14 cellular contexts compared by ENCODE assay signal in genomic region chr13:74063533-74064100, GRCh38.
DNase-seq lines count a peak whose midpoint lies in the region; FAIRE-seq and TF ChIP-seq lines count a peak whose summit lies in the region.
"Had no signal": no experiment of that assay in that cellular context is flagged by ENCODE, and none has a peak within 500 bp of the region (broad histone marks: within the 10 kb centered on the region; RNA-seq: fewer than 3 reads in every experiment).

No MANE protein-coding gene starts in this region.

- no peak overlapping the region for H3K9ac ChIP-seq in kidney (ENCODE audit: low read length in 2 of 2)

- H3K4me3 ChIP-seq in kidney (ENCODE audit: low read length in 2 of 2) (peak overlapping the region in 1 of 2 donors; percentile 43), stomach (no peak overlapping the region)
- H3K4me3 ChIP-seq: testis had no signal

- H3K36me3 ChIP-seq in kidney (ENCODE audit: control insufficient read depth in 1 of 2, insufficient read depth in 2 of 2, low read length in 2 of 2) (no peaks in the 10 kb centered on the region), stomach (no peaks in the 10 kb centered on the region)
- H3K36me3 ChIP-seq: neutrophil had no signal

- no peak for DNase-seq in activated naive CD4-positive, alpha-beta T cell treated with anti-CD3 and anti-CD28 coated beads, Interleukin-2, amount 50 U/mL, for 16 hours
- no peak for DNase-seq in activated T-helper 1 cell treated with anti-CD3 and anti-CD28 coated beads, Interleukin-12 subunit alpha, Interleukin-12 subunit beta, Interleukin-2, Interleukin-4 antibody, amounts not matched to agents 30 ng/mL and 10 ng/mL and 1 ng/mL, durations not matched to agents 14 hours and 24 hours and 36 hours (ENCODE audit: low spot score)
- no peak for DNase-seq in kidney
- DNase-seq in stomach = no peak
- DNase-seq in hepatic stellate cell (ENCODE audit: low spot score) = no peak
- no peak for DNase-seq in glomerular visceral epithelial cell (ENCODE audit: extremely low spot score)
- DNase-seq in stimulated activated CD4-positive, alpha-beta T cell treated with anti-CD3 and anti-CD28 coated beads, Interleukin-15, amount 100 ng/mL, for 24 hours = no peak
- DNase-seq: erythroblast, GF-D8, NCI-H1092 had no signal

- H3K27ac Mint-ChIP-seq in activated naive CD4-positive, alpha-beta T cell treated with anti-CD3 and anti-CD28 coated beads, Interleukin-2, amount 50 U/mL, for 24 hours = peak overlapping the region; percentile 98
- no peak overlapping the region for H3K27ac Mint-ChIP-seq in activated T-helper 1 cell treated with anti-CD3 and anti-CD28 coated beads, Interleukin-12 subunit alpha, Interleukin-12 subunit beta, Interleukin-2, Interleukin-4 antibody, amounts not matched to agents 30 ng/mL and 10 ng/mL and 1 ng/mL, durations not matched to agents 14 hours and 24 hours and 36 hours

- no peaks in the 10 kb centered on the region for H3K27me3 ChIP-seq in stomach
- H3K27me3 ChIP-seq: neutrophil, testis had no signal

- H3K9me3 ChIP-seq in kidney (ENCODE audit: control insufficient read depth in 1 of 2, low read length in 2 of 2) (no peaks in the 10 kb centered on the region), stomach (no peaks in the 10 kb centered on the region)
- H3K9me3 ChIP-seq: neutrophil, testis had no signal

- no peaks in the 10 kb centered on the region for H3K9me3 Mint-ChIP-seq in activated naive CD4-positive, alpha-beta T cell treated with anti-CD3 and anti-CD28 coated beads, Interleukin-2, amount 50 U/mL, for 24 hours
- H3K9me3 Mint-ChIP-seq in activated T-helper 1 cell treated with anti-CD3 and anti-CD28 coated beads, Interleukin-12 subunit alpha, Interleukin-12 subunit beta, Interleukin-2, Interleukin-4 antibody, amounts not matched to agents 30 ng/mL and 10 ng/mL and 1 ng/mL, durations not matched to agents 14 hours and 24 hours and 36 hours = peaks cover 4% of the 10 kb centered on the region

- TF ChIP-seq EP300 in stomach (IDR thresholded peaks at IDR 0.05) = no peak

- no peaks in the 10 kb centered on the region for H3K27me3 Mint-ChIP-seq in activated naive CD4-positive, alpha-beta T cell treated with anti-CD3 and anti-CD28 coated beads, Interleukin-2, amount 50 U/mL, for 24 hours
- H3K27me3 Mint-ChIP-seq in activated T-helper 1 cell treated with anti-CD3 and anti-CD28 coated beads, Interleukin-12 subunit alpha, Interleukin-12 subunit beta, Interleukin-2, Interleukin-4 antibody, amounts not matched to agents 30 ng/mL and 10 ng/mL and 1 ng/mL, durations not matched to agents 14 hours and 24 hours and 36 hours (ENCODE audit: insufficient read depth) = no peaks in the 10 kb centered on the region
- H3K27me3 Mint-ChIP-seq: brain had no signal

- intact Hi-C loops in activated T-helper 1 cell treated with anti-CD3 and anti-CD28 coated beads, Interleukin-12 subunit alpha, Interleukin-12 subunit beta, Interleukin-2, Interleukin-4 antibody, amounts not matched to agents 30 ng/mL and 10 ng/mL and 1 ng/mL, durations not matched to agents 14 hours and 24 hours and 36 hours (cut with micrococcal nuclease) = loop anchor here (1.0 to 5.0 kb wide), 6 partner anchors 37 to 223 kb away; no protein-coding TSS in a partner anchor
- intact Hi-C loops in kidney (cut with DNase I) (no loop called here), stomach (cut with DNase I; ENCODE audit: low total_unique reads) (no loop called here)

- no peak overlapping the region for H3K4me3 Mint-ChIP-seq in activated naive CD4-positive, alpha-beta T cell treated with anti-CD3 and anti-CD28 coated beads, Interleukin-2, amount 50 U/mL, for 24 hours
- peak overlapping the region; percentile 83 for H3K4me3 Mint-ChIP-seq in activated T-helper 1 cell treated with anti-CD3 and anti-CD28 coated beads, Interleukin-12 subunit alpha, Interleukin-12 subunit beta, Interleukin-2, Interleukin-4 antibody, amounts not matched to agents 30 ng/mL and 10 ng/mL and 1 ng/mL, durations not matched to agents 14 hours and 24 hours and 36 hours

- peaks cover 97% of the 10 kb centered on the region for H3K4me1 Mint-ChIP-seq in activated naive CD4-positive, alpha-beta T cell treated with anti-CD3 and anti-CD28 coated beads, Interleukin-2, amount 50 U/mL, for 24 hours
- H3K4me1 Mint-ChIP-seq in activated T-helper 1 cell treated with anti-CD3 and anti-CD28 coated beads, Interleukin-12 subunit alpha, Interleukin-12 subunit beta, Interleukin-2, Interleukin-4 antibody, amounts not matched to agents 30 ng/mL and 10 ng/mL and 1 ng/mL, durations not matched to agents 14 hours and 24 hours and 36 hours (ENCODE audit: low read depth) = peaks cover 60% of the 10 kb centered on the region

- TF ChIP-seq POLR2A in stomach (IDR thresholded peaks at IDR 0.05) = no peak

- H3K4me1 ChIP-seq in kidney (ENCODE audit: control insufficient read depth in 1 of 2, insufficient read depth in 1 of 2, low read depth in 1 of 2, low read length in 2 of 2) (peaks cover 6 to 13% of the 10 kb centered on the region in 2 donors), stomach (peaks cover 0 to 40% (median 16%) of the 10 kb centered on the region in 4 donors)

- H3K36me3 Mint-ChIP-seq in activated naive CD4-positive, alpha-beta T cell treated with anti-CD3 and anti-CD28 coated beads, Interleukin-2, amount 50 U/mL, for 24 hours = peaks cover 7% of the 10 kb centered on the region
- H3K36me3 Mint-ChIP-seq in activated T-helper 1 cell treated with anti-CD3 and anti-CD28 coated beads, Interleukin-12 subunit alpha, Interleukin-12 subunit beta, Interleukin-2, Interleukin-4 antibody, amounts not matched to agents 30 ng/mL and 10 ng/mL and 1 ng/mL, durations not matched to agents 14 hours and 24 hours and 36 hours (ENCODE audit: low read depth) = peaks cover 25% of the 10 kb centered on the region

- H3K27ac ChIP-seq in kidney (ENCODE audit: low read depth in 2 of 2, low read length in 2 of 2) = peak overlapping the region in 1 of 2 donors; percentile 32
- peak overlapping the region in 3 of 5 donors; percentile 57 to 73 (median 61) for H3K27ac ChIP-seq in stomach
- H3K27ac ChIP-seq: neutrophil had no signal

- TF ChIP-seq CTCF in kidney (IDR thresholded peaks at IDR 0.05; ENCODE audit: borderline replicate concordance, extremely low read depth, insufficient read depth) (no peak), stomach (IDR thresholded peaks at IDR 0.05) (no peak)

- FAIRE-seq in kidney (lab: Jason Lieb, UNC) = peak; percentile 19
